ENCODE assay signal across 21 cellular contexts in genomic region chr9:99345936-99346335, GRCh38.
DNase-seq lines count a peak whose midpoint lies in the region; ATAC-seq, FAIRE-seq and TF ChIP-seq lines count a peak whose summit lies in the region.
"Had no signal": no experiment of that assay in that cellular context is flagged by ENCODE, and none has a peak within 500 bp of the region (broad histone marks: within the 10 kb centered on the region; RNA-seq: fewer than 3 reads in every experiment).

No MANE protein-coding gene starts in this region.

- H4K20me1 ChIP-seq in endothelial cell of umbilical vein (replicated peaks; ENCODE audit: control insufficient read depth, extremely low read depth, insufficient read depth, low read length), result no peaks in the 10 kb centered on the region

- no peak for TF ChIP-seq POLR2A in endothelial cell of umbilical vein (IDR thresholded peaks at IDR 0.05; ENCODE audit: low read depth, low read length)

- intact Hi-C loops in endothelial cell of umbilical vein (cut with micrococcal nuclease), result no loop called here

- FAIRE-seq in endothelial cell of umbilical vein (lab: Jason Lieb, UNC), result peak; percentile 57

- no peak overlapping the region for H3K4me3 ChIP-seq in RWPE2 (ENCODE audit: severe bottlenecking)
- H3K4me3 ChIP-seq in endothelial cell of umbilical vein (replicated peaks in 1 of 3; ENCODE audit: insufficient read depth in 1 of 3, low read depth in 1 of 3, low read length in 3 of 3), result no peak overlapping the region
- H3K4me3 ChIP-seq in retinal pigment epithelial cell (ENCODE audit: low read length), result no peak overlapping the region
- H3K4me3 ChIP-seq: GM23338, thoracic aorta had no signal

- POLR2A ChIA-PET in endothelial cell of umbilical vein (lab: Charles Lee), result no interaction called here

- no peaks in the 10 kb centered on the region for H3K79me2 ChIP-seq in endothelial cell of umbilical vein (ENCODE audit: control insufficient read depth, insufficient read depth, low read length)

- no peak overlapping the region for H2AFZ ChIP-seq in endothelial cell of umbilical vein (ENCODE audit: low read depth, low read length)
- H2AFZ ChIP-seq: GM23338 had no signal

- dilution Hi-C loops in endothelial cell of umbilical vein (cut with MboI; ENCODE audit: extremely low pct_ligation_motif_present, low sequenced_read_pairs), result no loop called here

- H3K4me1 ChIP-seq in RWPE2 (ENCODE audit: insufficient read depth, poor library complexity, severe bottlenecking) (peaks cover 7% of the 10 kb centered on the region), endothelial cell of umbilical vein (ENCODE audit: control insufficient read depth, extremely low read depth, insufficient read depth, low read length) (peaks cover 14% of the 10 kb centered on the region)

- no TSS peak for BruUV-seq in endothelial cell of umbilical vein (replicated peaks; lab: Mats Ljungman, UMichigan)

- TF ChIP-seq CTCF in RWPE2 (IDR thresholded peaks at IDR 0.05; ENCODE audit: poor library complexity, severe bottlenecking) (no peak), endothelial cell of umbilical vein (IDR thresholded peaks at IDR 0.05; ENCODE audit: extremely low read depth in 1 of 2, insufficient read depth in 1 of 2, low read depth in 1 of 2, low read length in 2 of 2) (no peak), retinal pigment epithelial cell (conservative IDR thresholded peaks at IDR 0.05; ENCODE audit: low read depth, low read length) (no peak)

- no peaks in the 10 kb centered on the region for H3K9me1 ChIP-seq in endothelial cell of umbilical vein (replicated peaks; ENCODE audit: control insufficient read depth, extremely low read depth, insufficient read depth, low read length)

- H3K9ac ChIP-seq in endothelial cell of umbilical vein (replicated peaks; ENCODE audit: extremely low read depth, insufficient read depth, low read length), result no peak overlapping the region

- H3K36me3 ChIP-seq in RWPE2 (ENCODE audit: low read depth) (no peaks in the 10 kb centered on the region), endothelial cell of umbilical vein (ENCODE audit: control insufficient read depth in 2 of 2, extremely low read depth in 1 of 2, insufficient read depth in 2 of 2, low read length in 2 of 2) (no peaks in the 10 kb centered on the region)
- H3K36me3 ChIP-seq: neutrophil, thoracic aorta had no signal

- H3K27ac ChIP-seq in RWPE2 (ENCODE audit: poor library complexity, severe bottlenecking) (peak overlapping the region; percentile 27), endothelial cell of umbilical vein (ENCODE audit: insufficient read depth, low read depth, low read length) (no peak overlapping the region)
- H3K27ac ChIP-seq: neutrophil, thoracic aorta had no signal

- ATAC-seq in RWPE2 (ENCODE audit: low read depth), result peak; percentile 82
- no peak for ATAC-seq in HG02870 (IDR thresholded peaks at IDR 0.05; ENCODE audit: unreplicated experiment)
- ATAC-seq: activated CD8-positive, alpha-beta T cell treated with anti-CD3 and anti-CD28 coated beads, Interleukin-2, amount 10 ng/mL, durations not matched to agents 7 days and 5 days; activated T-cell treated with anti-CD3 and anti-CD28 coated beads, Interleukin-2, amount 50 U/mL, for 4 hours; CD8-positive, alpha-beta T cell; GM23338 had no signal

- H3K27me3 ChIP-seq in RWPE2 (ENCODE audit: insufficient read depth, poor library complexity, severe bottlenecking), result no peaks in the 10 kb centered on the region
- no peaks in the 10 kb centered on the region for H3K27me3 ChIP-seq in endothelial cell of umbilical vein (ENCODE audit: control insufficient read depth in 2 of 2, insufficient read depth in 2 of 2, low read length in 2 of 2)
- H3K27me3 ChIP-seq: neutrophil had no signal

- DNase-seq in ELR (ENCODE audit: low read depth) (peak; percentile 74), RWPE2 (ENCODE audit: low spot score) (no peak), endothelial cell of umbilical vein (ENCODE audit: low read depth, low spot score) (peak; percentile 33), retinal pigment epithelial cell (ENCODE audit: low read depth) (peak; percentile 66), NCI-H1930 (lab: John Stamatoyannopoulos, UW) (no peak), middle frontal gyrus (ENCODE audit: extremely low spot score, low spot score) (no peak), anterior cingulate cortex (lab: John Stamatoyannopoulos, UW) (no peak)
- DNase-seq: activated CD4-positive, CD25-positive, alpha-beta regulatory T cell; activated CD8-positive, alpha-beta T cell treated with anti-CD3 and anti-CD28 coated beads, Interleukin-2, amount 10 ng/mL, durations not matched to agents 7 days and 5 days; activated T-cell treated with anti-CD3 and anti-CD28 coated beads, Interleukin-2, amount 50 U/mL, for 4 hours; CD8-positive, alpha-beta T cell; immature natural killer cell; NCI-H1417 treated with DMSO at 0.1 percent for 48 hours; NCI-H2171; NCI-H526; retina; stimulated activated CD4-positive, alpha-beta T cell treated with anti-CD3 and anti-CD28 coated beads, Interleukin-15, amount 100 ng/mL, for 24 hours had no signal

- CTCF ChIA-PET in endothelial cell of umbilical vein (lab: Charles Lee), result no interaction called here

- no peaks in the 10 kb centered on the region for H3K9me3 ChIP-seq in RWPE2 (ENCODE audit: severe bottlenecking)
- H3K9me3 ChIP-seq in endothelial cell of umbilical vein (replicated peaks; ENCODE audit: control insufficient read depth, insufficient read depth, low read length), result no peaks in the 10 kb centered on the region
- H3K9me3 ChIP-seq: neutrophil, thoracic aorta had no signal

- no peak overlapping the region for H3K4me2 ChIP-seq in endothelial cell of umbilical vein (ENCODE audit: insufficient read depth, low read length)
- H3K4me2 ChIP-seq: GM23338 had no signal

TF ChIP-seq in endothelial cell of umbilical vein, 7 proteins besides CTCF, POLR2A, EP300 and RAD21:
- TF ChIP-seq MAX (IDR thresholded peaks at IDR 0.05; ENCODE audit: insufficient read depth, insufficient read length) (no peak), FOS (IDR thresholded peaks at IDR 0.05; ENCODE audit: borderline replicate concordance, insufficient read depth, low read length) (peak; percentile 26)

Comparison
In these comparisons a context has a peak if more than half of its experiments do, and no peak if none do; other contexts are left out.
1. DNase-seq: peak in ELR (single experiment), endothelial cell of umbilical vein (single experiment) and retinal pigment epithelial cell (single experiment); none in RWPE2 (single experiment), NCI-H1930 (0 of 2), middle frontal gyrus (single experiment) and anterior cingulate cortex (0 of 58).